ENCODE assay signal across 15 cellular contexts in the genomic region with DNA sequence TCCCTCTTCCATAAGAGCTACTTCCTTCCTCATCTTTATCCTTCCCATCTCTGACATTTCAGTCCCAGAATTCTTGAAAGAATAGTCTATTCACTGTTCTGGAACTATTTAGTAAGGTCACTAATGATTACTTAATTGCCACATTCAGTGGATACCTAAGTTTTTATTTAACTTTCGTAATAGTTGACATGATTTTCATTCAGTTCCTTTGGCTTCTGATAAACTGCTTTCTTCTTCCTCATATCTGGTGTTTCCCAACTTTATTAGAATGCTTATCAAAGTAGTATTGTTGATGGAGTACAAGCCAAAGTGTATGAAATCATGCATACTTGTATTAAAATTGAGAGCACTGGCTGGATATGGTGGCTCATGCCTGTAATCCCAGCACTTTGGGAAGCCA. TPM values are rescaled to one million over a fixed set of nuclear protein-coding genes. Genes with fewer than 3 reads are reported as not detected.
A peak's percentile ranks its signal among the peaks of the same experiment; 100 is the strongest.
DNase-seq lines count a peak whose midpoint lies in the region; ATAC-seq, FAIRE-seq and TF ChIP-seq lines count a peak whose summit lies in the region.
"Had no signal": no experiment of that assay in that cellular context is flagged by ENCODE, and none has a peak within 500 bp of the region (broad histone marks: within the 10 kb centered on the region; RNA-seq: fewer than 3 reads in every experiment).

No MANE protein-coding gene starts in this region.

- intact Hi-C loops in thyroid gland (cut with DNase I), result no loop called here

- ATAC-seq in memory B cell (ENCODE audit: low read depth) (no peak), HG03095 (IDR thresholded peaks at IDR 0.05; ENCODE audit: unreplicated experiment) (no peak)

- H3K79me2 ChIP-seq in ACC112 (ENCODE audit: control insufficient read depth, insufficient read depth, low read length, unreplicated experiment), result peaks cover 83% of the 10 kb centered on the region

- H3K27ac Mint-ChIP-seq in activated naive CD8-positive, alpha-beta T cell, result peak overlapping the region; percentile 88
- peak overlapping the region; percentile 60 for H3K27ac Mint-ChIP-seq in memory B cell

- H3K4me3 Mint-ChIP-seq in activated naive CD8-positive, alpha-beta T cell, result peak overlapping the region; percentile 74
- H3K4me3 Mint-ChIP-seq in memory B cell, result peak overlapping the region; percentile 46

- FAIRE-seq in GM12892 (lab: Jason Lieb, UNC), result peak; percentile 38

- H3K27ac ChIP-seq in ACC112 (ENCODE audit: low read depth, low read length) (0 out of 2 replicates have a peak overlapping the region, but pooled peaks have one; percentile 5), thyroid gland (no peak overlapping the region)

- no peak overlapping the region for H3K4me3 ChIP-seq in ACC112 (ENCODE audit: low read depth, low read length)
- H3K4me3 ChIP-seq in thyroid gland (replicated peaks in 1 of 3), result no peak overlapping the region
- H3K4me3 ChIP-seq: spleen had no signal

- DNase-seq in GM12892 (ENCODE audit: insufficient read length), result no peak
- no peak for DNase-seq in memory B cell (ENCODE audit: low spot score in 2 of 2)
- no peak for DNase-seq in NOMO-1 (lab: John Stamatoyannopoulos, UW; ENCODE audit: unreplicated experiment in 2 of 2)
- DNase-seq in NCI-H2227 treated with DMSO at 0.1 percent for 48 hours (lab: John Stamatoyannopoulos, UW), result no peak
- no peak for DNase-seq in thyroid gland
- DNase-seq: activated gamma-delta T cell, C1 segment of cervical spinal cord, foreskin melanocyte, NCI-H1105 treated with DMSO at 0.1 percent for 48 hours, NCI-H510A, SHP77 treated with DMSO at 0.1 percent for 48 hours, spleen had no signal

- TF ChIP-seq POLR2A in GM12892 (IDR thresholded peaks at IDR 0.05; ENCODE audit: low read depth, low read length) (no peak), thyroid gland (IDR thresholded peaks at IDR 0.05) (no peak)

- no peak for TF ChIP-seq CTCF in thyroid gland (IDR thresholded peaks at IDR 0.05)

- H3K4me1 ChIP-seq in ACC112 (ENCODE audit: control insufficient read depth, insufficient read depth, low read length, unreplicated experiment), result peaks cover 10% of the 10 kb centered on the region
- peaks cover 24 to 45% of the 10 kb centered on the region in 2 donors for H3K4me1 ChIP-seq in thyroid gland

- peaks cover 79% of the 10 kb centered on the region for H3K4me1 Mint-ChIP-seq in activated naive CD8-positive, alpha-beta T cell (ENCODE audit: low read depth)
- peaks cover 44% of the 10 kb centered on the region for H3K4me1 Mint-ChIP-seq in memory B cell

- no peaks in the 10 kb centered on the region for H3K9me3 ChIP-seq in thyroid gland
- H3K9me3 ChIP-seq: spleen had no signal

- H2AFZ ChIP-seq in ACC112 (ENCODE audit: low read length, unreplicated experiment), result no peak overlapping the region

- H3K9me3 Mint-ChIP-seq in activated naive CD8-positive, alpha-beta T cell (ENCODE audit: low read depth), result no peaks in the 10 kb centered on the region
- no peaks in the 10 kb centered on the region for H3K9me3 Mint-ChIP-seq in memory B cell

- H3K36me3 ChIP-seq in ACC112 (ENCODE audit: insufficient read depth, low read length) (no peaks in the 10 kb centered on the region), thyroid gland (no peaks in the 10 kb centered on the region)

- WGBS in thyroid gland, 2 donors, result 77 to 80% methylated on average over 1 of the region's 1 CpG

- peaks cover 2% of the 10 kb centered on the region for H3K36me3 Mint-ChIP-seq in activated naive CD8-positive, alpha-beta T cell
- peaks cover 8% of the 10 kb centered on the region for H3K36me3 Mint-ChIP-seq in memory B cell

- H3K27me3 ChIP-seq in ACC112 (ENCODE audit: insufficient read depth, low read length) (no peaks in the 10 kb centered on the region), thyroid gland (no peaks in the 10 kb centered on the region)
- H3K27me3 ChIP-seq: spleen had no signal

- H3K27me3 Mint-ChIP-seq in activated naive CD8-positive, alpha-beta T cell, result no peaks in the 10 kb centered on the region
- no peaks in the 10 kb centered on the region for H3K27me3 Mint-ChIP-seq in memory B cell

RNA-seq across cellular contexts. Expression of a gene that starts 10.8 kb away (rescaled TPM):
- 163 TPM for polyA plus RNA-seq in GM12892 (2012; ENCODE audit: missing spikeins)
- total RNA-seq in thyroid gland, result 100 to 1,000 TPM in 2 of 4 donors, 10 to 100 TPM in 2; 72.4 to 125 (median 99.5) TPM
